In the genomic region with DNA sequence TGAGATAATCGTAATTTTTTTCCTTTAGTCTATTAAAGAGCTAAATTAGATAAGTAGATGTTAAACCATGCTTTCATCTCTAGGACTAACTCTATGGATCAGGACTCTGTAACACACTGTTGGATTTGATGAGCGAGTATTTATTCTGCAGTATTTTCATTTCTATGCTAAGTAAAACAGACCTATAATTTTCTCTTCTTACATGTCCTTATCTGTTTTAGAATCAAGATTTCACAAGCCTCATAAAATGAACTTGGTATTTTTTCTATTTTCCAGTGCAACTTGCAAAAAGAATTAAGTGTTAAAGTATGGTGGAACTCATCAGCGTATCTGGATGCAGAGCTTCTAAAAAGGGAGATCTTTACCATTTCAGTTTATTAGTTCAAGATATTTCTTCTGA, we compare ENCODE assay signal across 9 cellular contexts. TPM values are rescaled to one million over a fixed set of nuclear protein-coding genes. Genes with fewer than 3 reads are reported as not detected.
DNase-seq lines count a peak whose midpoint lies in the region; ATAC-seq and TF ChIP-seq lines count a peak whose summit lies in the region.
"Had no signal": no experiment of that assay in that cellular context is flagged by ENCODE, and none has a peak within 500 bp of the region (broad histone marks: within the 10 kb centered on the region; RNA-seq: fewer than 3 reads in every experiment).

No MANE protein-coding gene starts in this region.

- peak overlapping the region; percentile 96 for H3K4me3 Mint-ChIP-seq in chondrocyte (ENCODE audit: unreplicated experiment)

- H3K27ac Mint-ChIP-seq in chondrocyte (ENCODE audit: unreplicated experiment): peak overlapping the region; percentile 96

- 71% methylated on average over 3 of the region's 3 CpGs for WGBS in right cardiac atrium

- intact Hi-C loops in right cardiac atrium (cut with DNase I): no loop called here

- H3K27me3 ChIP-seq in MG63 (no peaks in the 10 kb centered on the region), osteoblast (ENCODE audit: insufficient read depth, low read length) (no peaks in the 10 kb centered on the region), right cardiac atrium (ENCODE audit: control insufficient read depth, insufficient read depth) (no peaks in the 10 kb centered on the region)

- H3K4me3 ChIP-seq in MG63: peak overlapping the region; percentile 98
- no peak overlapping the region for H3K4me3 ChIP-seq in osteoblast (ENCODE audit: insufficient read depth, low read length)
- no peak overlapping the region for H3K4me3 ChIP-seq in right cardiac atrium (ENCODE audit: low read length)

- no peaks in the 10 kb centered on the region for H3K36me3 Mint-ChIP-seq in chondrocyte (ENCODE audit: low read depth)

- H3K4me1 Mint-ChIP-seq in chondrocyte (ENCODE audit: low read depth): peaks cover 39% of the 10 kb centered on the region

- no peak overlapping the region for H2AFZ ChIP-seq in osteoblast (ENCODE audit: low read length)

- no peaks in the 10 kb centered on the region for H3K27me3 Mint-ChIP-seq in chondrocyte (ENCODE audit: low read depth)

- H3K27ac ChIP-seq in osteoblast (ENCODE audit: low read depth, low read length): no peak overlapping the region
- no peak overlapping the region for H3K27ac ChIP-seq in right cardiac atrium (ENCODE audit: low read length)

- H3K9me3 Mint-ChIP-seq in chondrocyte (ENCODE audit: low read depth): no peaks in the 10 kb centered on the region

- no peaks in the 10 kb centered on the region for H3K9me3 ChIP-seq in MG63
- H3K9me3 ChIP-seq in osteoblast (ENCODE audit: low read depth, low read length): no peaks in the 10 kb centered on the region
- H3K9me3 ChIP-seq in right cardiac atrium (ENCODE audit: control insufficient read depth, low read length): no peaks in the 10 kb centered on the region

- TF ChIP-seq CTCF in chondrocyte (IDR thresholded peaks at IDR 0.05) (no peak), osteoblast (IDR thresholded peaks at IDR 0.05; ENCODE audit: extremely low read depth, low read depth, low read length) (no peak)

- H4K20me1 ChIP-seq in osteoblast (ENCODE audit: insufficient read depth, low read length): peaks cover 47% of the 10 kb centered on the region

- DNase-seq in EH (ENCODE audit: low read depth) (peak; percentile 32), MG63 (no peak), chondrocyte (ENCODE audit: low spot score) (no peak), osteoblast (ENCODE audit: insufficient read length, low spot score, missing footprints) (no peak), NOMO-1 treated with DMSO at 0.1 percent for 48 hours (lab: John Stamatoyannopoulos, UW; ENCODE audit: unreplicated experiment) (no peak), right cardiac atrium (no peak)
- DNase-seq: islet precursor cell had no signal

- ATAC-seq in HG02852 (IDR thresholded peaks at IDR 0.05; ENCODE audit: unreplicated experiment) (no peak), right cardiac atrium (no peak)
- ATAC-seq: sciatic nerve had no signal

- H3K36me3 ChIP-seq in MG63 (peaks cover 7% of the 10 kb centered on the region; the same call in 1 of the 2 replicates), osteoblast (ENCODE audit: insufficient read depth, low read length) (no peaks in the 10 kb centered on the region)

- peaks cover 73% of the 10 kb centered on the region for H3K79me2 ChIP-seq in osteoblast (ENCODE audit: insufficient read depth, low read length)

- H3K4me1 ChIP-seq in osteoblast (ENCODE audit: insufficient read depth, low read length) (peaks cover 19% of the 10 kb centered on the region), right cardiac atrium (ENCODE audit: control insufficient read depth, insufficient read depth, low read length) (peaks cover 5% of the 10 kb centered on the region)

- peak overlapping the region; percentile 89 for H3K4me2 ChIP-seq in osteoblast (ENCODE audit: insufficient read depth, low read length)

RNA-seq across cellular contexts. Expression of a gene that starts 2.4 kb away (rescaled TPM):
- 27.1 and 30.4 TPM in 2 replicates for total RNA-seq in MG63 (2014; rRNA removed; shearing (Covaris generic); ENCODE audit: low replicate concordance)
- total RNA-seq in chondrocyte (32.1 to 36.5 TPM (median 32.5 TPM) in 3 replicates), osteoblast (32.6 and 39.2 TPM in 2 replicates), right cardiac atrium (10 to 100 TPM; 26.0 to 37.5 (median 32.0) TPM)
- 7.9 TPM for polyA plus RNA-seq in right cardiac atrium
